19 cellular contexts compared by ENCODE assay signal in the genomic region with DNA sequence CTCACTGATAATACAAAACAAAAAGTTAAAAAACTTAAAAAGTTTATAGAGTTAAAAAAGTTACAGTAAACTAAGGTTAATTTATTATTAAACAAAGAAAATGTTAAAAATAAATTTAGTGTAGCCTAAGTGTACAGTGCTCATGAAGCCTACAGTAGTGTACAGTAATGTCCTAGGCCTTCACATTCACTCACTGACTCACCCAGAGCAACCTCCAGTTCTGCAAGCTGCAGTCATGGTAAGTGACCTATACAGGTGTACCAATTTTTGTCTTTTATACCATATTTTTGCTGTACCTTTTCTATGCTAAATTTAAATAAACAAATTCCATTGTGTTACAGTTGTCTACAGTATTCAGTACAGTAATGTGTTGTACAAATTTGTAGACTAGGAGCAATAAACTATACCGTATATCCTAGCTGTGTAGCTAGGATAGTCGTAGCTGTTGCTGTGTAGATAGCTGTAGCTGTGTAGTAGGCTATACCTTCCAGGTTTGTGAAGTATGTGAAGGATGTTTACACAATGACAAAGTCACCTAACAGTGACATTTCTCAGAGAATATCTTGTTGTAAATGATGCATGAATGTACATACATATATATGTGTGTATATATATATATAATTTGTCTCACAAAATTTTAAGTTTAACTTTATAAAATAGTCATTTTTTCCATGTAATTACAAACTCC.
"Had no signal": no experiment of that assay in that cellular context is flagged by ENCODE, and none has a peak within 500 bp of the region (broad histone marks: within the 10 kb centered on the region; RNA-seq: fewer than 3 reads in every experiment).

No MANE protein-coding gene starts in this region.

- H3K27me3 ChIP-seq: sigmoid colon had no signal

- H3K4me3 Mint-ChIP-seq: activated B cell treated with CpG ODN at 0.5 μM for 24 hours; activated CD4-positive, alpha-beta memory T cell treated with anti-CD3 and anti-CD28 coated beads for 36 hours; activated naive CD8-positive, alpha-beta T cell; activated T-helper 1 cell treated with anti-CD3 and anti-CD28 coated beads, Interleukin-12 subunit alpha, Interleukin-12 subunit beta, Interleukin-2, Interleukin-4 antibody, amounts not matched to agents 30 ng/mL and 10 ng/mL and 1 ng/mL, durations not matched to agents 14 hours and 24 hours and 36 hours; effector memory CD8-positive, alpha-beta T cell; nephron; stimulated activated naive B cell treated with anti-CD40 and anti-IgM and Interleukin-4, amounts not matched to agents 10 μg/mL and 1 μg/mL and 100 μg/mL, for 72 hours had no signal

- H3K4me1 Mint-ChIP-seq: activated B cell treated with CpG ODN at 0.5 μM for 24 hours had no signal

- H3K36me3 ChIP-seq: sigmoid colon, thoracic aorta had no signal

- H3K36me3 Mint-ChIP-seq: activated CD4-positive, alpha-beta memory T cell treated with anti-CD3 and anti-CD28 coated beads for 36 hours; activated naive CD8-positive, alpha-beta T cell; stimulated activated naive B cell treated with anti-CD40 and anti-IgM and Interleukin-4, amounts not matched to agents 10 μg/mL and 1 μg/mL and 100 μg/mL, for 72 hours had no signal

- H3K27me3 Mint-ChIP-seq: activated B cell treated with CpG ODN at 0.5 μM for 24 hours; stimulated activated naive B cell treated with anti-CD40 and anti-IgM and Interleukin-4, amounts not matched to agents 10 μg/mL and 1 μg/mL and 100 μg/mL, for 72 hours had no signal

- H3K27ac Mint-ChIP-seq: activated B cell treated with CpG ODN at 0.5 μM for 24 hours; activated CD4-positive, alpha-beta memory T cell treated with anti-CD3 and anti-CD28 coated beads for 36 hours; activated naive CD8-positive, alpha-beta T cell; activated T-helper 1 cell treated with anti-CD3 and anti-CD28 coated beads, Interleukin-12 subunit alpha, Interleukin-12 subunit beta, Interleukin-2, Interleukin-4 antibody, amounts not matched to agents 30 ng/mL and 10 ng/mL and 1 ng/mL, durations not matched to agents 14 hours and 24 hours and 36 hours; effector memory CD8-positive, alpha-beta T cell; nephron; stimulated activated naive B cell treated with anti-CD40 and anti-IgM and Interleukin-4, amounts not matched to agents 10 μg/mL and 1 μg/mL and 100 μg/mL, for 72 hours had no signal

- ATAC-seq: effector memory CD8-positive, alpha-beta T cell; left lobe of liver; stimulated activated naive B cell treated with anti-CD40 and anti-IgM and Interleukin-4, amounts not matched to agents 10 μg/mL and 1 μg/mL and 100 μg/mL, for 72 hours had no signal

- H3K9me3 Mint-ChIP-seq: activated B cell treated with CpG ODN at 0.5 μM for 24 hours; activated CD4-positive, alpha-beta memory T cell treated with anti-CD3 and anti-CD28 coated beads for 36 hours; activated T-helper 1 cell treated with anti-CD3 and anti-CD28 coated beads, Interleukin-12 subunit alpha, Interleukin-12 subunit beta, Interleukin-2, Interleukin-4 antibody, amounts not matched to agents 30 ng/mL and 10 ng/mL and 1 ng/mL, durations not matched to agents 14 hours and 24 hours and 36 hours; effector memory CD8-positive, alpha-beta T cell; nephron; stimulated activated naive B cell treated with anti-CD40 and anti-IgM and Interleukin-4, amounts not matched to agents 10 μg/mL and 1 μg/mL and 100 μg/mL, for 72 hours had no signal

- H3K4me3 ChIP-seq: lung, sigmoid colon, thoracic aorta had no signal

- H3K9me3 ChIP-seq: sigmoid colon, thoracic aorta had no signal

- H3K27ac ChIP-seq: sigmoid colon, thoracic aorta had no signal

- DNase-seq: activated B cell treated with CpG ODN at 0.5 μM for 24 hours; activated CD4-positive, alpha-beta memory T cell treated with anti-CD3 and anti-CD28 coated beads for 36 hours; activated CD4-positive, alpha-beta T cell treated with anti-CD3 and anti-CD28 coated beads for 4 hours; activated gamma-delta T cell treated with Interleukin-2 at 50 U/mL for 16 hours; activated T-cell treated with anti-CD3 and anti-CD28 coated beads for 4 hours; effector memory CD8-positive, alpha-beta T cell; foreskin fibroblast; glutamatergic neuron; hippocampal formation; midbrain; nucleus accumbens; sigmoid colon; stimulated activated naive B cell treated with anti-CD40 and anti-IgM and Interleukin-4, amounts not matched to agents 10 μg/mL and 1 μg/mL and 100 μg/mL, for 72 hours had no signal
